In the genomic region with DNA sequence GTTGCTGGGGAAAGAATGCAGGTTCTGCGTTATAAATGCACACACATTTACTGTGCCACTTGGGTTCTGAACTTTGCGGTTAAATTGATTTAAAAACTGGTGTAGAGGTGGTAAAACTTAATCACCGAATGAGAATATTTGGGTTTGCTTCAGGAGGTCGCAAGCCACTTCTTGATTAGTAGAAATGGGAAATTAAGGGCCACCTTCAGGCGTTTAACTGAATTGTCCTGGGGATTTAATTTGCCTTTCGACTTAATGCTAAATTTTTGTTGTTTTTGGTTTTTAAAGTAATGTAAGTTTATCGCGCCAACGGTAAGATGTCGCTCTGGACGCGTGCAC, we compare ENCODE assay signal across 8 cellular contexts. TPM values are rescaled to one million over a fixed set of nuclear protein-coding genes. Genes with fewer than 3 reads are reported as not detected.
DNase-seq lines count a peak whose midpoint lies in the region; ATAC-seq and TF ChIP-seq lines count a peak whose summit lies in the region.

No MANE protein-coding gene starts in this region.

- H3K36me3 ChIP-seq in BLaER1 (peaks cover 6% of the 10 kb centered on the region), Karpas-422 (ENCODE audit: insufficient read depth, low read length) (peaks cover 11% of the 10 kb centered on the region; the same call in 1 of the 2 replicates)

- H3K36me3 Mint-ChIP-seq in dendritic cell treated with granulocyte-macrophage colony-stimulating factor and Interleukin-4, amounts not matched to agents 40 ng/mL and 50 ng/mL, for 4 days (ENCODE audit: low read depth) = peaks cover 11% of the 10 kb centered on the region
- peaks cover 5% of the 10 kb centered on the region for H3K36me3 Mint-ChIP-seq in neural crest cell (ENCODE audit: low read depth)

- DNase-seq in Karpas-422 (no peak), neural crest cell (ENCODE audit: low read depth, low spot score) (no peak), lower leg skin (ENCODE audit: low spot score in 2 of 2) (no peak), activated gamma-delta T cell treated with Interleukin-2 at 50 U/mL for 16 hours (no peak), NCI-H2107 treated with DMSO at 0.1 percent for 48 hours (lab: John Stamatoyannopoulos, UW; ENCODE audit: unreplicated experiment) (no peak)

- H3K27ac ChIP-seq in BLaER1 (no peak overlapping the region), Karpas-422 (ENCODE audit: low read length) (peak overlapping the region; percentile 86; the same call in 1 of the 2 replicates)

- H3K27me3 ChIP-seq in BLaER1 = peaks cover 56% of the 10 kb centered on the region
- H3K27me3 ChIP-seq in Karpas-422 (ENCODE audit: low read length) = no peaks in the 10 kb centered on the region

- H3K4me1 ChIP-seq in BLaER1 (peaks cover 28% of the 10 kb centered on the region), Karpas-422 (ENCODE audit: low read length) (peaks cover 36% of the 10 kb centered on the region)

- H3K4me3 ChIP-seq in BLaER1 (peak overlapping the region; percentile 64), Karpas-422 (ENCODE audit: low read length) (peak overlapping the region; percentile 68), lower leg skin (ENCODE audit: low read depth, poor library complexity, severe bottlenecking) (no peak overlapping the region)

- peaks cover 30% of the 10 kb centered on the region for H3K79me2 ChIP-seq in Karpas-422 (ENCODE audit: low read length)

- peak overlapping the region; percentile 63; the same call in 1 of the 2 replicates for H2AFZ ChIP-seq in Karpas-422 (ENCODE audit: low read length)

- H3K9me3 ChIP-seq in BLaER1 = peaks cover 10% of the 10 kb centered on the region
- no peaks in the 10 kb centered on the region for H3K9me3 ChIP-seq in Karpas-422 (ENCODE audit: low read length)

- H3K4me2 ChIP-seq in BLaER1 (peak overlapping the region; percentile 95), Karpas-422 (ENCODE audit: low read depth, low read length, poor library complexity, severe bottlenecking) (peak overlapping the region; percentile 80)

- peak overlapping the region; percentile 82 for H3K4me3 Mint-ChIP-seq in dendritic cell treated with granulocyte-macrophage colony-stimulating factor and Interleukin-4, amounts not matched to agents 40 ng/mL and 50 ng/mL, for 4 days
- H3K4me3 Mint-ChIP-seq in neural crest cell = peak overlapping the region; percentile 91

- peaks cover 47% of the 10 kb centered on the region for H4K20me1 ChIP-seq in BLaER1
- H4K20me1 ChIP-seq in Karpas-422 (ENCODE audit: insufficient read depth, low read depth, low read length) = no peaks in the 10 kb centered on the region

- H3K9me2 ChIP-seq in Karpas-422 (replicated peaks; ENCODE audit: insufficient read depth, low read length) = no peaks in the 10 kb centered on the region

- TF ChIP-seq CTCF in neural crest cell (conservative IDR thresholded peaks at IDR 0.05) = peak; percentile 47
- no peak for TF ChIP-seq CTCF in lower leg skin (IDR thresholded peaks at IDR 0.05)

- peaks cover 20% of the 10 kb centered on the region for H3K4me1 Mint-ChIP-seq in dendritic cell treated with granulocyte-macrophage colony-stimulating factor and Interleukin-4, amounts not matched to agents 40 ng/mL and 50 ng/mL, for 4 days (ENCODE audit: low read depth)
- peaks cover 35% of the 10 kb centered on the region for H3K4me1 Mint-ChIP-seq in neural crest cell

- intact Hi-C loops in dendritic cell treated with granulocyte-macrophage colony-stimulating factor and Interleukin-4, amounts not matched to agents 40 ng/mL and 50 ng/mL, for 4 days (cut with micrococcal nuclease) = loop anchor here (2.0 to 5.0 kb wide), 4 partner anchors 74 to 274 kb away; a partner anchor contains a TSS
- intact Hi-C loops in lower leg skin (cut with DNase I; ENCODE audit: low total_unique reads) = loop anchor here (5.0 kb wide), 1 partner anchor 114 kb away; no protein-coding TSS in a partner anchor

- 28 to 34% methylated on average over 12 of the region's 12 CpGs for WGBS in lower leg skin, 2 donors

- TF ChIP-seq POLR2A in lower leg skin (IDR thresholded peaks at IDR 0.05) = no peak

- peak overlapping the region; percentile 88 for H3K27ac Mint-ChIP-seq in dendritic cell treated with granulocyte-macrophage colony-stimulating factor and Interleukin-4, amounts not matched to agents 40 ng/mL and 50 ng/mL, for 4 days
- no peak overlapping the region for H3K27ac Mint-ChIP-seq in neural crest cell (ENCODE audit: unreplicated experiment)

- H3K9ac ChIP-seq in BLaER1 (no peak overlapping the region), Karpas-422 (ENCODE audit: low read length) (peak overlapping the region; percentile 90)

- ATAC-seq in HG02642 (IDR thresholded peaks at IDR 0.05; ENCODE audit: poor library complexity, unreplicated experiment) = no peak

- H3K9me3 Mint-ChIP-seq in dendritic cell treated with granulocyte-macrophage colony-stimulating factor and Interleukin-4, amounts not matched to agents 40 ng/mL and 50 ng/mL, for 4 days = no peaks in the 10 kb centered on the region
- peaks cover 3% of the 10 kb centered on the region for H3K9me3 Mint-ChIP-seq in neural crest cell

- peaks cover 1% of the 10 kb centered on the region for H3K27me3 Mint-ChIP-seq in dendritic cell treated with granulocyte-macrophage colony-stimulating factor and Interleukin-4, amounts not matched to agents 40 ng/mL and 50 ng/mL, for 4 days
- H3K27me3 Mint-ChIP-seq in neural crest cell (ENCODE audit: low read depth) = peaks cover 36% of the 10 kb centered on the region

RNA-seq across cellular contexts. Expression of a gene that starts 0.5 kb away (rescaled TPM):
- 26.4 and 38.6 TPM in 2 replicates for total RNA-seq in Karpas-422 (2014; rRNA removed; shearing (Covaris generic); ENCODE audit: low replicate concordance)
- total RNA-seq in neural crest cell (18.8 and 20.9 TPM in 2 replicates), lower leg skin (1 to 10 TPM; 4.6 to 6.5 (median 5.3) TPM)

RNA-seq across cellular contexts. Expression of a gene that starts 37.3 kb away (rescaled TPM):
- total RNA-seq in Karpas-422 (2014; rRNA removed; shearing (Covaris generic); ENCODE audit: low replicate concordance) = 0.26 and 0.58 TPM in 2 replicates
- total RNA-seq in neural crest cell (2.3 TPM in 2 replicates), lower leg skin (10 to 100 TPM in 1 of 4 donors, 1 to 10 TPM in 3; 2.0 to 20.5 (median 4.7) TPM)
